6 cellular contexts compared by ENCODE assay signal in the genomic region with DNA sequence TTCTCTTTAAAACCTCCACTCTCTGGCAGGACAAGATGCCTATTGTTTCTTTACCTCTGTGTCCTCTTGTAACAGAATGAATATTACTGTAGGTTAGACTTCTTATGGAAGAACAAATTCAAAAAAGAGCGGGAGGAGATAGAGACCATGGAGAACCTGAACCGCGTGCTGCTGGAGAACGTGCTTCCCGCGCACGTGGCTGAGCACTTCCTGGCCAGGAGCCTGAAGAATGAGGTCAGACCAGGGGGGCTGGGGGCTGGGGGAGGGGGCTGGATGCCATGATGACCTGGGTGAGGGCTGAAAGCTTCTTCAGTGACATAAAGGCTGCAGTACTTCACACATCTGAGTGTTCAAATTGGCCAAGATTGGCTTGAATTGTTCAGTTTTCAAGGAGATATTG.
"Had no signal": no experiment of that assay in that cellular context is flagged by ENCODE, and none has a peak within 500 bp of the region (broad histone marks: within the 10 kb centered on the region; RNA-seq: fewer than 3 reads in every experiment).

No MANE protein-coding gene starts in this region.

- H3K27ac Mint-ChIP-seq: H9 had no signal

- H3K9me3 Mint-ChIP-seq: H9 had no signal

- H3K4me3 ChIP-seq: GM23248 had no signal

- H3K9ac ChIP-seq: GM23248 had no signal

- H3K4me3 Mint-ChIP-seq: H9 had no signal

- H2AFZ ChIP-seq: GM23248 had no signal

- H3K27ac ChIP-seq: GM23248 had no signal

- DNase-seq: GM23248, GOT3, H9, HCEC 1CT, IMR-90, KBM-7 had no signal
